Comparison of ENCODE assay signal across 27 cellular contexts in the genomic region with DNA sequence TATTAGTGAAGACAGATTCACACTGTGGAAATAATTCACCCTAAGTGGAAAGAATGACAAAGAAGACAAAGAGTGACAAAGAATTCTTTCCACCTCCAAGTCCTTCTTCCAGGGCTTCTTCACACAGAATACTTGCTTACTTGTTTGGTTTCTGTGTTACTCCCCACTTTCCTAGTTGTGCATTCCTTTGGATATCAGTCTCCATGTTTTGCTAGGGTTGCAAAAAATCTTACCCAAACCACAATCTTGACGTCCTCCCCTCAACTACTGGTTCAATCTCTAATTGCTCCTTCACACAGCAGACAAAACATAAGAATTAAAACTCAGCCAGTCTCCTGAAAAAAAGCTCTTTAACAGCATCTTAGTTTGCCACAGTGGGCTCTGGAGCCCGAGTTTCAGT.
"Had no signal": no experiment of that assay in that cellular context is flagged by ENCODE, and none has a peak within 500 bp of the region (broad histone marks: within the 10 kb centered on the region; RNA-seq: fewer than 3 reads in every experiment).

No MANE protein-coding gene starts in this region.

- FAIRE-seq: colon, endometrium had no signal

- H3K27me3 ChIP-seq: ascending aorta, brain microvascular endothelial cell, esophagus squamous epithelium, gastroesophageal sphincter had no signal

- H3K27ac ChIP-seq: ascending aorta, brain microvascular endothelial cell, epithelial cell of prostate, esophagus squamous epithelium, gastroesophageal sphincter, WERI-Rb-1 had no signal

- H3K9me3 ChIP-seq: esophagus squamous epithelium, gastroesophageal sphincter had no signal

- H3K4me1 ChIP-seq: ascending aorta, esophagus squamous epithelium, gastroesophageal sphincter had no signal

- H3K4me3 ChIP-seq: ascending aorta, esophagus squamous epithelium, gastroesophageal sphincter had no signal

- DNase-seq: activated B cell treated with CpG ODN at 0.5 μM for 24 hours; activated CD4-positive, alpha-beta T cell treated with anti-CD3 and anti-CD28 coated beads for 36 hours; activated CD4-positive, alpha-beta T cell treated with anti-CD3 and anti-CD28 coated beads, Interleukin-2, amount 10 ng/mL, durations not matched to agents 7 days and 5 days; activated CD4-positive, alpha-beta T cell treated with anti-CD3 and anti-CD28 coated beads, Interleukin-2, amount 50 U/mL, for 4 hours; activated CD8-positive, alpha-beta memory T cell treated with anti-CD3 and anti-CD28 coated beads for 24 hours; activated CD8-positive, alpha-beta T cell treated with anti-CD3 and anti-CD28 coated beads for 36 hours; activated effector memory CD4-positive, alpha-beta T cell treated with anti-CD3 and anti-CD28 coated beads, Interleukin-2, amount 50 U/mL, for 16 hours; activated naive CD4-positive, alpha-beta T cell treated with anti-CD3 and anti-CD28 coated beads for 36 hours; activated naive CD8-positive, alpha-beta T cell treated with anti-CD3 and anti-CD28 coated beads, Interleukin-2, amount 10 ng/mL, durations not matched to agents 7 days and 5 days; activated T-cell treated with anti-CD3 and anti-CD28 coated beads, Interleukin-2, amount 50 U/mL, for 4 hours; brain microvascular endothelial cell; cortex of kidney; dermis blood vessel endothelial cell; effector CD8-positive, alpha-beta T cell; esophagus squamous epithelium; foreskin melanocyte; T-helper 1 cell; T-helper 17 cell; T1000; WERI-Rb-1 had no signal

- H3K36me3 ChIP-seq: ascending aorta, brain microvascular endothelial cell, esophagus squamous epithelium, gastroesophageal sphincter, WERI-Rb-1 had no signal

- ATAC-seq: activated CD4-positive, alpha-beta T cell treated with anti-CD3 and anti-CD28 coated beads for 36 hours; activated CD4-positive, CD25-positive, alpha-beta regulatory T cell treated with anti-CD3 and anti-CD28 coated beads, Interleukin-2, amount 50 U/mL, for 24 hours; activated CD8-positive, alpha-beta T cell treated with anti-CD3 and anti-CD28 coated beads for 36 hours; activated naive CD4-positive, alpha-beta T cell treated with anti-CD3 and anti-CD28 coated beads, Interleukin-2, amount 50 U/mL, for 72 hours; activated T-cell treated with anti-CD3 and anti-CD28 coated beads, Interleukin-2, amount 50 U/mL, for 4 hours; gastroesophageal sphincter; T-helper 17 cell had no signal
